ENCODE assay signal across 10 cellular contexts in genomic region chr20:5845686-5846651, GRCh38.
A peak's percentile ranks its signal among the peaks of the same experiment; 100 is the strongest.
DNase-seq lines count a peak whose midpoint lies in the region; ATAC-seq and TF ChIP-seq lines count a peak whose summit lies in the region.
"Had no signal": no experiment of that assay in that cellular context is flagged by ENCODE, and none has a peak within 500 bp of the region (broad histone marks: within the 10 kb centered on the region; RNA-seq: fewer than 3 reads in every experiment).

No MANE protein-coding gene starts in this region.

- no peaks in the 10 kb centered on the region for H3K9me3 Mint-ChIP-seq in activated T-cell treated with anti-CD3 and anti-CD28 coated beads, Interleukin-2, amount 50 U/mL, for 72 hours

- H3K4me1 ChIP-seq in suprapubic skin (peaks cover 3% of the 10 kb centered on the region), HAP-1 (no peaks in the 10 kb centered on the region), heart left ventricle (peaks cover 0 to 32% (median 11%) of the 10 kb centered on the region in 12 donors)
- H3K4me1 ChIP-seq: ascending aorta had no signal

- peak overlapping the region; percentile 19 for H3K4me3 ChIP-seq in suprapubic skin
- no peak overlapping the region for H3K4me3 ChIP-seq in HAP-1
- peak overlapping the region in 2 of 12 donors; percentile 23 to 26 for H3K4me3 ChIP-seq in heart left ventricle
- H3K4me3 ChIP-seq: ascending aorta, BLaER1 had no signal

- in situ Hi-C loops in HAP-1 (cut with MboI; ENCODE audit: low sequenced_read_pairs): no loop called here

- DNase-seq in activated T-cell treated with anti-CD3 and anti-CD28 coated beads, Interleukin-2, amount 50 U/mL, for 72 hours: no peak
- no peak for DNase-seq in activated T-cell treated with anti-CD3 and anti-CD28 coated beads, Interleukin-2, amount 50 U/mL, for 48 hours
- DNase-seq in SK-N-DZ (ENCODE audit: low spot score): peak; percentile 45
- peak; percentile 69 for DNase-seq in fibroblast of peridontal ligament (ENCODE audit: extremely low read depth)
- no peak for DNase-seq in suprapubic skin (ENCODE audit: low spot score in 2 of 2)
- DNase-seq in HAP-1 (ENCODE audit: low spot score in 2 of 2): no peak
- no peak for DNase-seq in stimulated activated CD4-positive, alpha-beta T cell treated with anti-CD3 and anti-CD28 coated beads, Interleukin-2, amount 100 ng/mL, for 48 hours
- no peak for DNase-seq in heart left ventricle

- no peaks in the 10 kb centered on the region for H3K9me3 ChIP-seq in suprapubic skin
- H3K9me3 ChIP-seq in HAP-1: no peaks in the 10 kb centered on the region
- no peaks in the 10 kb centered on the region for H3K9me3 ChIP-seq in heart left ventricle
- H3K9me3 ChIP-seq: ascending aorta had no signal

- no peaks in the 10 kb centered on the region for H3K36me3 ChIP-seq in suprapubic skin
- no peaks in the 10 kb centered on the region for H3K36me3 ChIP-seq in HAP-1 (replicated peaks)
- H3K36me3 ChIP-seq in heart left ventricle: no peaks in the 10 kb centered on the region
- H3K36me3 ChIP-seq: ascending aorta had no signal

- H3K27ac ChIP-seq in suprapubic skin (no peak overlapping the region), heart left ventricle (no peak overlapping the region)
- H3K27ac ChIP-seq: ascending aorta, BLaER1 had no signal

- no peak for TF ChIP-seq CTCF in suprapubic skin (IDR thresholded peaks at IDR 0.05)
- TF ChIP-seq CTCF in heart left ventricle (IDR thresholded peaks at IDR 0.05): no peak

- TF ChIP-seq POLR2A in suprapubic skin (IDR thresholded peaks at IDR 0.05) (no peak), heart left ventricle (IDR thresholded peaks at IDR 0.05) (no peak)

- H3K27me3 ChIP-seq in suprapubic skin: no peaks in the 10 kb centered on the region
- no peaks in the 10 kb centered on the region for H3K27me3 ChIP-seq in HAP-1 (ENCODE audit: low read depth)
- H3K27me3 ChIP-seq in heart left ventricle: no peaks in the 10 kb centered on the region
- H3K27me3 ChIP-seq: ascending aorta, BLaER1 had no signal

- H3K27me3 Mint-ChIP-seq in activated T-cell treated with anti-CD3 and anti-CD28 coated beads, Interleukin-2, amount 50 U/mL, for 72 hours (ENCODE audit: low read depth): no peaks in the 10 kb centered on the region

- intact Hi-C loops in heart left ventricle (cut with DNase I): no loop called here

- peak overlapping the region; percentile 71 for H3K27ac Mint-ChIP-seq in activated T-cell treated with anti-CD3 and anti-CD28 coated beads, Interleukin-2, amount 50 U/mL, for 72 hours

- no peak for ATAC-seq in activated T-cell treated with anti-CD3 and anti-CD28 coated beads, Interleukin-2, amount 50 U/mL, for 72 hours (replicated peaks in 1 of 2)
- no peak for ATAC-seq in heart left ventricle

- H3K36me3 Mint-ChIP-seq in activated T-cell treated with anti-CD3 and anti-CD28 coated beads, Interleukin-2, amount 50 U/mL, for 72 hours (ENCODE audit: insufficient read depth in 2 of 2): peaks cover 1 to 2% of the 10 kb centered on the region in 2 donors

- H3K4me1 Mint-ChIP-seq in activated T-cell treated with anti-CD3 and anti-CD28 coated beads, Interleukin-2, amount 50 U/mL, for 72 hours (ENCODE audit: low read depth): peaks cover 71% of the 10 kb centered on the region

- no peak for TF ChIP-seq EP300 in suprapubic skin (IDR thresholded peaks at IDR 0.05)

- WGBS in suprapubic skin: 48% methylated on average over 12 of the region's 12 CpGs
- WGBS in heart left ventricle, 4 donors: 42 to 59% (median 44%) methylated on average over 12 of the region's 12 CpGs

- peak overlapping the region; percentile 53 to 60 for H3K4me3 Mint-ChIP-seq in activated T-cell treated with anti-CD3 and anti-CD28 coated beads, Interleukin-2, amount 50 U/mL, for 72 hours

Comparison
In these comparisons a context has a peak if more than half of its experiments do, and no peak if none do; other contexts are left out.
1. DNase-seq: peak in SK-N-DZ (single experiment) and fibroblast of peridontal ligament (single experiment); none in activated T-cell treated with anti-CD3 and anti-CD28 coated beads, Interleukin-2, amount 50 U/mL, for 72 hours (0 of 2), activated T-cell treated with anti-CD3 and anti-CD28 coated beads, Interleukin-2, amount 50 U/mL, for 48 hours (0 of 2), suprapubic skin (0 of 2), HAP-1 (0 of 2), stimulated activated CD4-positive, alpha-beta T cell treated with anti-CD3 and anti-CD28 coated beads, Interleukin-2, amount 100 ng/mL, for 48 hours (0 of 2) and heart left ventricle (0 of 5).